10 cellular contexts compared by ENCODE assay signal in the genomic region with DNA sequence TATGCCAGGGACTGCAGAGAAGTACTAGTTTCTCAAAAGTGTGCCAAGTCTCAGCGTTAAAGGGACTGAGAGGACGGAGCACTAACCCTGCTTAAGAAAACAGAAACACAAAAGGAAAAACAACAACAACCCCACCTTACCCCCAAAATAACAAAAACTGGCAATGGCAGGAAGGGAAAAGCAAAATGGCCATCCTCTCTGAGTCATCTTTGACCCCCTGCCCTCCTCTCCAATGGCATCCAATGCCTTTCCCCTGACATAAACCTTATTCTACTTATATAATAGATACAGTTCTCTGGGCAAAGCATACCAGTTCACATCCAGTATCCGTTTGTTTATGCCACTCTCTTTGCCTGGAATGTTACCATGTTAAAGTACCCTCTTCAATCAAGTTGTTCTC. TPM values are rescaled to one million over a fixed set of nuclear protein-coding genes. Genes with fewer than 3 reads are reported as not detected.
DNase-seq lines count a peak whose midpoint lies in the region; ATAC-seq and TF ChIP-seq lines count a peak whose summit lies in the region.
"Had no signal": no experiment of that assay in that cellular context is flagged by ENCODE, and none has a peak within 500 bp of the region (broad histone marks: within the 10 kb centered on the region; RNA-seq: fewer than 3 reads in every experiment).

No MANE protein-coding gene starts in this region.

- H2BK15ac ChIP-seq in mesenchymal stem cell (ENCODE audit: low read depth, poor library complexity, severe bottlenecking) = no peak overlapping the region

- H3K36me3 Mint-ChIP-seq in CD4-positive, alpha-beta T cell (ENCODE audit: low read depth) = peaks cover 33% of the 10 kb centered on the region

- H3K4me2 ChIP-seq in mesenchymal stem cell (ENCODE audit: low read length, poor library complexity, severe bottlenecking) = peak overlapping the region; percentile 31

- H2BK5ac ChIP-seq in mesenchymal stem cell (ENCODE audit: low read depth, low read length, poor library complexity, severe bottlenecking) = no peak overlapping the region

- H3K9me3 Mint-ChIP-seq in CD4-positive, alpha-beta T cell = no peaks in the 10 kb centered on the region

- no peak overlapping the region for H4K8ac ChIP-seq in mesenchymal stem cell (ENCODE audit: low read length)

- no peak overlapping the region for H2BK12ac ChIP-seq in mesenchymal stem cell (ENCODE audit: low read length in 2 of 2)

- H3K4me3 ChIP-seq in HUES48 (ENCODE audit: low read depth, low read length) (peak overlapping the region; percentile 93), ascending aorta (peak overlapping the region; percentile 87 to 91), mesenchymal stem cell (ENCODE audit: insufficient read depth in 1 of 2, low read depth in 1 of 2, low read length in 2 of 2) (peak overlapping the region in 1 of 2 experiments; percentile 97)

- no peaks in the 10 kb centered on the region for H3K27me3 ChIP-seq in CD4-positive, alpha-beta T cell (ENCODE audit: control insufficient read depth, insufficient read depth, low read length)
- peaks cover 2% of the 10 kb centered on the region; the same call in 1 of the 2 replicates for H3K27me3 ChIP-seq in HUES48 (ENCODE audit: control insufficient read depth, insufficient read depth, low read length)
- H3K27me3 ChIP-seq in ascending aorta = no peaks in the 10 kb centered on the region
- no peaks in the 10 kb centered on the region for H3K27me3 ChIP-seq in mesenchymal stem cell (ENCODE audit: control insufficient read depth in 1 of 2, insufficient read depth in 1 of 2, low read length in 2 of 2)

- H3K9me3 ChIP-seq in CD4-positive, alpha-beta T cell (ENCODE audit: control insufficient read depth, low read length) = no peaks in the 10 kb centered on the region
- H3K9me3 ChIP-seq in HUES48 (ENCODE audit: control insufficient read depth, insufficient read depth, low read length) (no peaks in the 10 kb centered on the region), ascending aorta (no peaks in the 10 kb centered on the region), mesenchymal stem cell (ENCODE audit: control insufficient read depth, low read length) (no peaks in the 10 kb centered on the region)

- no peak overlapping the region for H2BK120ac ChIP-seq in mesenchymal stem cell (ENCODE audit: low read depth, low read length)

- WGBS in mesenchymal stem cell = 62% methylated on average over 3 of the region's 3 CpGs

- peak overlapping the region; percentile 96 for H3K4me3 Mint-ChIP-seq in CD4-positive, alpha-beta T cell

- peaks cover 32% of the 10 kb centered on the region for H3K4me1 ChIP-seq in HUES48 (ENCODE audit: control insufficient read depth, insufficient read depth, low read length)
- peaks cover 0 to 3% of the 10 kb centered on the region in 2 donors for H3K4me1 ChIP-seq in ascending aorta
- peaks cover 1% of the 10 kb centered on the region for H3K4me1 ChIP-seq in mesenchymal stem cell (ENCODE audit: control insufficient read depth, insufficient read depth, low read depth, low read length)

- peaks cover 14% of the 10 kb centered on the region for H3K36me3 ChIP-seq in HUES48 (ENCODE audit: control insufficient read depth, insufficient read depth, low read length)
- peaks cover 3 to 12% of the 10 kb centered on the region in 2 donors for H3K36me3 ChIP-seq in ascending aorta
- H3K36me3 ChIP-seq in mesenchymal stem cell (ENCODE audit: control insufficient read depth in 1 of 2, insufficient read depth in 2 of 2, low read depth in 1 of 2, low read length in 2 of 2) = peaks cover 3 to 18% of the 10 kb centered on the region in 2 experiments

- H2AK5ac ChIP-seq in mesenchymal stem cell (ENCODE audit: low read length, severe bottlenecking) = no peak overlapping the region

- peaks cover 3% of the 10 kb centered on the region for H3K79me1 ChIP-seq in mesenchymal stem cell (replicated peaks; ENCODE audit: low read length, poor library complexity, severe bottlenecking)

- no peak for TF ChIP-seq CTCF in CD4-positive, alpha-beta T cell (IDR thresholded peaks at IDR 0.05)
- TF ChIP-seq CTCF in ascending aorta (IDR thresholded peaks at IDR 0.05) = no peak
- no peak for TF ChIP-seq CTCF in GM10248 (IDR thresholded peaks at IDR 0.05; ENCODE audit: control extremely low read depth, extremely low read depth, low read depth, missing control alignments)

- H3K9ac ChIP-seq in HUES48 (ENCODE audit: low read depth, low read length) (no peak overlapping the region), mesenchymal stem cell (ENCODE audit: low read length) (peak overlapping the region; percentile 96)

- no peak for DNase-seq in CD4-positive, alpha-beta T cell
- no peak for DNase-seq in ascending aorta (ENCODE audit: low spot score in 2 of 2)
- peak; percentile 68 for DNase-seq in mesenchymal stem cell
- no peak for DNase-seq in GF-D8 (lab: John Stamatoyannopoulos, UW)
- DNase-seq in GM10248 (ENCODE audit: extremely low spot score) = no peak
- no peak for DNase-seq in stimulated activated naive CD4-positive, alpha-beta T cell (lab: John Stamatoyannopoulos, UW)
- DNase-seq: activated gamma-delta T cell, NCI-H526 treated with DMSO at 0.1 percent for 48 hours had no signal

- no peak overlapping the region for H4K91ac ChIP-seq in mesenchymal stem cell (ENCODE audit: low read length)

- peak overlapping the region; percentile 92 for H3K27ac Mint-ChIP-seq in CD4-positive, alpha-beta T cell

- no peak overlapping the region for H3K18ac ChIP-seq in mesenchymal stem cell (ENCODE audit: low read depth in 1 of 2, low read length in 2 of 2)

- intact Hi-C loops in CD4-positive, alpha-beta T cell (cut with DNase I, micrococcal nuclease) = loop anchor here in 1 of 2 experiments (5.0 kb wide), 1 partner anchor 465 kb away; no protein-coding TSS in a partner anchor
- intact Hi-C loops in ascending aorta (cut with DNase I) = no loop called here

- CTCF ChIA-PET in CD4-positive, alpha-beta T cell (lab: Charles Lee) = interaction anchor here (0.9 kb wide), 1 partner anchor 8 kb away, joined by 3 read pairs; no protein-coding TSS in a partner anchor
- CTCF ChIA-PET in GM10248 (lab: Yijun Ruan, JAX) = interaction anchor here (1.8 kb wide), 1 partner anchor 891 kb away, joined by 4 read pairs; no protein-coding TSS in a partner anchor

- no peak overlapping the region for H3K27ac ChIP-seq in CD4-positive, alpha-beta T cell (ENCODE audit: low read depth, low read length)
- H3K27ac ChIP-seq in HUES48 (ENCODE audit: low read depth, low read length) (no peak overlapping the region), ascending aorta (no peak overlapping the region), mesenchymal stem cell (ENCODE audit: low read length, poor library complexity, severe bottlenecking) (no peak overlapping the region)

- no peak for ATAC-seq in CD4-positive, alpha-beta T cell (ENCODE audit: poor library complexity)
- ATAC-seq in HG03175 (IDR thresholded peaks at IDR 0.05; ENCODE audit: unreplicated experiment) = no peak

- no peak overlapping the region for H3K23ac ChIP-seq in mesenchymal stem cell (ENCODE audit: low read length in 2 of 2)

- POLR2A ChIA-PET in CD4-positive, alpha-beta T cell (lab: Charles Lee) = no interaction called here
- POLR2A ChIA-PET in GM10248 (lab: Yijun Ruan, JAX) = no interaction called here

- no peak overlapping the region for H3K14ac ChIP-seq in mesenchymal stem cell (ENCODE audit: low read length in 2 of 2)

- peaks cover 56% of the 10 kb centered on the region for H3K4me1 Mint-ChIP-seq in CD4-positive, alpha-beta T cell (ENCODE audit: low read depth)

- no peaks in the 10 kb centered on the region for H3K27me3 Mint-ChIP-seq in CD4-positive, alpha-beta T cell

- H3K4ac ChIP-seq in mesenchymal stem cell (ENCODE audit: low read depth in 1 of 2, low read length in 2 of 2) = no peak overlapping the region

- H2AFZ ChIP-seq in mesenchymal stem cell (ENCODE audit: low read depth, low read length) = no peak overlapping the region

RNA-seq across cellular contexts. Expression of a gene that starts 1.6 kb away (rescaled TPM):
- 10 to 100 TPM; 31.7 to 32.2 TPM for total RNA-seq in CD4-positive, alpha-beta T cell
- total RNA-seq in ascending aorta = 8.8 TPM
- polyA plus RNA-seq in mesenchymal stem cell (2013, experiment 1 of 2) = 17.3 TPM
- polyA plus RNA-seq in mesenchymal stem cell (2013, experiment 2 of 2) = 20.0 TPM
